Comparison of ENCODE assay signal across 9 cellular contexts in genomic region chr3:143445118-143445517, GRCh38.
DNase-seq lines count a peak whose midpoint lies in the region; ATAC-seq, FAIRE-seq and TF ChIP-seq lines count a peak whose summit lies in the region.
"Had no signal": no experiment of that assay in that cellular context is flagged by ENCODE, and none has a peak within 500 bp of the region (broad histone marks: within the 10 kb centered on the region; RNA-seq: fewer than 3 reads in every experiment).

No MANE protein-coding gene starts in this region.

- ATAC-seq in GM19372 (IDR thresholded peaks at IDR 0.05; ENCODE audit: low read depth, unreplicated experiment), result peak; percentile 67
- ATAC-seq in HG03103 (IDR thresholded peaks at IDR 0.05; ENCODE audit: low read depth, unreplicated experiment), result peak; percentile 52

- H3K27me3 ChIP-seq in bronchial epithelial cell (ENCODE audit: control insufficient read depth, insufficient read depth, low read length), result no peaks in the 10 kb centered on the region

- H3K4me3 ChIP-seq in bronchial epithelial cell (ENCODE audit: low read depth, low read length), result no peak overlapping the region

- H3K27ac Mint-ChIP-seq in glutamatergic neuron (ENCODE audit: unreplicated experiment), result no peak overlapping the region

- H3K9me3 Mint-ChIP-seq in glutamatergic neuron (ENCODE audit: unreplicated experiment), result no peaks in the 10 kb centered on the region

- no peaks in the 10 kb centered on the region for H3K36me3 Mint-ChIP-seq in glutamatergic neuron (ENCODE audit: unreplicated experiment)

- TF ChIP-seq POLR2A in GM12891 (IDR thresholded peaks at IDR 0.05; ENCODE audit: low read depth, low read length), result no peak

- H3K36me3 ChIP-seq in bronchial epithelial cell (ENCODE audit: control insufficient read depth, insufficient read depth, low read length), result no peaks in the 10 kb centered on the region

- DNase-seq in EH (ENCODE audit: low read depth) (peak; percentile 33), bronchial epithelial cell (ENCODE audit: low read depth) (peak; percentile 86), GM12891 (ENCODE audit: insufficient read length, low spot score) (no peak), glutamatergic neuron (no peak), anterior cingulate cortex (lab: John Stamatoyannopoulos, UW) (no peak), NCI-H1092 treated with DMSO at 0.1 percent for 48 hours (lab: John Stamatoyannopoulos, UW) (no peak)
- DNase-seq: PC-9 had no signal

- TF ChIP-seq CTCF in bronchial epithelial cell (IDR thresholded peaks at IDR 0.05; ENCODE audit: insufficient read depth, low read length, severe bottlenecking) (no peak), glutamatergic neuron (IDR thresholded peaks at IDR 0.05; ENCODE audit: partially characterized antibody, unreplicated experiment) (no peak)

- H3K4me3 Mint-ChIP-seq in glutamatergic neuron (ENCODE audit: unreplicated experiment), result no peak overlapping the region

- no peaks in the 10 kb centered on the region for H3K27me3 Mint-ChIP-seq in glutamatergic neuron (ENCODE audit: unreplicated experiment)

- no peak for FAIRE-seq in bronchial epithelial cell (lab: Jason Lieb, UNC)
- no peak for FAIRE-seq in GM12891 (lab: Jason Lieb, UNC)

- H3K4me1 Mint-ChIP-seq in glutamatergic neuron (ENCODE audit: low read depth, unreplicated experiment), result no peaks in the 10 kb centered on the region

TF ChIP-seq in GM12891, 5 proteins besides CTCF, POLR2A, EP300 and RAD21:
- no peak for TF ChIP-seq TAF1 (IDR thresholded peaks at IDR 0.05; ENCODE audit: low read depth, low read length)
- TF ChIP-seq PAX5 (IDR thresholded peaks at IDR 0.05; ENCODE audit: insufficient read depth, low read length, severe bottlenecking), result no peak
- no peak for TF ChIP-seq POU2F2 (IDR thresholded peaks at IDR 0.05; ENCODE audit: low read depth, low read length)
- no peak for TF ChIP-seq SPI1 (IDR thresholded peaks at IDR 0.05; ENCODE audit: low read depth, low read length)
- no peak for TF ChIP-seq POLR2AphosphoS5 (IDR thresholded peaks at IDR 0.05; ENCODE audit: low read depth, low read length)
TF ChIP-seq in GM12891: peak in this region for 0.

Comparison
In these comparisons a context has a peak if more than half of its experiments do, and no peak if none do; other contexts are left out.
1. DNase-seq: peak in EH (single experiment) and bronchial epithelial cell (single experiment); none in GM12891 (single experiment), glutamatergic neuron (single experiment), anterior cingulate cortex (0 of 58) and NCI-H1092 treated with DMSO at 0.1 percent for 48 hours (single experiment).